ENCODE assay signal across 14 cellular contexts in the genomic region with DNA sequence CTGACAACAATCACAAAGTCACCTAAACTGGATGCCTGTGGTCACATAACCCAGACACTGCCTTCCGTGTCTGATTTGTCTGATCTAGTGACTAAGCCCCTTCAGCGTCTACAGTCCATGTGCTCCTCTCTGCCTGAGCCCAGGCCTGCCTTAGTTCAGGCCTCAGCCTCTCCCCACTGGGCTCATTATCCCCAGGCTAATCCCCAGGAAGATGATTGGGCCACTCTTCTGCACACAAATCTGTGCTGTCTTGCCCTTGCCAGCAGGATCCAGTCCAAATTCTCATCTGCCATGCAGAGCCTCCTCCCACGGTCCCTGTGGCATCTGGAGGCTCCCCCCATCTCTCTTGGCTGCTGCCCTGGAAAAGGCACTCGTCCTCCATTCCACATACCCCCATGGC.
DNase-seq lines count a peak whose midpoint lies in the region; ATAC-seq, FAIRE-seq and TF ChIP-seq lines count a peak whose summit lies in the region.
"Had no signal": no experiment of that assay in that cellular context is flagged by ENCODE, and none has a peak within 500 bp of the region (broad histone marks: within the 10 kb centered on the region; RNA-seq: fewer than 3 reads in every experiment).

No MANE protein-coding gene starts in this region.

- H3K4me1 Mint-ChIP-seq in activated CD4-positive, alpha-beta T cell treated with anti-CD3 and anti-CD28 coated beads, Interleukin-2, amount 10 ng/mL, durations not matched to agents 24 days and 14 days = no peaks in the 10 kb centered on the region
- H3K4me1 Mint-ChIP-seq: activated T-helper 17 cell treated with anti-CD3 and anti-CD28 coated beads, Interleukin-2, amount 50 U/mL, for 72 hours had no signal

- peak overlapping the region; percentile 61 for H3K27ac ChIP-seq in epithelial cell of prostate
- H3K27ac ChIP-seq: upper lobe of left lung had no signal

- ATAC-seq in HG03196 (IDR thresholded peaks at IDR 0.05; ENCODE audit: unreplicated experiment) = no peak
- ATAC-seq: activated T-helper 17 cell treated with anti-CD3 and anti-CD28 coated beads, Interleukin-2, amount 50 U/mL, for 72 hours; naive thymus-derived CD4-positive, alpha-beta T cell had no signal

- no peaks in the 10 kb centered on the region for H3K27me3 Mint-ChIP-seq in activated CD4-positive, alpha-beta T cell treated with anti-CD3 and anti-CD28 coated beads, Interleukin-2, amount 10 ng/mL, durations not matched to agents 24 days and 14 days
- H3K27me3 Mint-ChIP-seq: naive thymus-derived CD4-positive, alpha-beta T cell had no signal

- H3K27ac Mint-ChIP-seq in activated CD4-positive, alpha-beta T cell treated with anti-CD3 and anti-CD28 coated beads, Interleukin-2, amount 10 ng/mL, durations not matched to agents 24 days and 14 days = no peak overlapping the region
- H3K27ac Mint-ChIP-seq: activated T-helper 17 cell treated with anti-CD3 and anti-CD28 coated beads, Interleukin-2, amount 50 U/mL, for 72 hours had no signal

- DNase-seq in A172 (ENCODE audit: low spot score) (peak; percentile 28), GM04503 (ENCODE audit: low read depth) (peak; percentile 3), NCI-H69 (lab: John Stamatoyannopoulos, UW) (peak; percentile 60), epithelial cell of prostate (ENCODE audit: low read depth, low spot score) (peak; percentile 93), H54 (ENCODE audit: insufficient read length, low spot score) (no peak), dermis blood vessel endothelial cell (no peak)
- no peak for DNase-seq in activated CD4-positive, alpha-beta T cell treated with anti-CD3 and anti-CD28 coated beads, Interleukin-2, amount 10 ng/mL, durations not matched to agents 24 days and 14 days
- DNase-seq: activated CD4-positive, alpha-beta T cell treated with anti-CD3 and anti-CD28 coated beads for 4 hours; erythroblast; GDM1; naive thymus-derived CD4-positive, alpha-beta T cell had no signal

- FAIRE-seq in H54 (lab: Jason Lieb, UNC) = no peak

- no peaks in the 10 kb centered on the region for H3K9me3 Mint-ChIP-seq in activated CD4-positive, alpha-beta T cell treated with anti-CD3 and anti-CD28 coated beads, Interleukin-2, amount 10 ng/mL, durations not matched to agents 24 days and 14 days
- H3K9me3 Mint-ChIP-seq: activated T-helper 17 cell treated with anti-CD3 and anti-CD28 coated beads, Interleukin-2, amount 50 U/mL, for 72 hours; naive thymus-derived CD4-positive, alpha-beta T cell had no signal

- no peak for TF ChIP-seq POLR2A in H54 (IDR thresholded peaks at IDR 0.05; ENCODE audit: low read depth, low read length)

- H3K4me3 Mint-ChIP-seq in activated CD4-positive, alpha-beta T cell treated with anti-CD3 and anti-CD28 coated beads, Interleukin-2, amount 10 ng/mL, durations not matched to agents 24 days and 14 days = no peak overlapping the region
- H3K4me3 Mint-ChIP-seq: activated T-helper 17 cell treated with anti-CD3 and anti-CD28 coated beads, Interleukin-2, amount 50 U/mL, for 72 hours; naive thymus-derived CD4-positive, alpha-beta T cell had no signal

- intact Hi-C loops in activated CD4-positive, alpha-beta T cell treated with anti-CD3 and anti-CD28 coated beads, Interleukin-2, amount 10 ng/mL, durations not matched to agents 24 days and 14 days (cut with micrococcal nuclease) = no loop called here

- H3K36me3 Mint-ChIP-seq in activated CD4-positive, alpha-beta T cell treated with anti-CD3 and anti-CD28 coated beads, Interleukin-2, amount 10 ng/mL, durations not matched to agents 24 days and 14 days (ENCODE audit: low read depth) = no peaks in the 10 kb centered on the region

Comparison
In these comparisons a context has a peak if more than half of its experiments do, and no peak if none do; other contexts are left out.
1. DNase-seq: peak in A172 (single experiment), GM04503 (single experiment), NCI-H69 (single experiment) and epithelial cell of prostate (single experiment); none in H54 (single experiment), dermis blood vessel endothelial cell (single experiment) and activated CD4-positive, alpha-beta T cell treated with anti-CD3 and anti-CD28 coated beads, Interleukin-2, amount 10 ng/mL, durations not matched to agents 24 days and 14 days (single experiment).